In genomic region chr10:91883549-91884542, GRCh38 we compare ENCODE assay signal across 9 cellular contexts. TPM values are rescaled to one million over a fixed set of nuclear protein-coding genes. Genes with fewer than 3 reads are reported as not detected.
DNase-seq lines count a peak whose midpoint lies in the region; ATAC-seq and TF ChIP-seq lines count a peak whose summit lies in the region.
"Had no signal": no experiment of that assay in that cellular context is flagged by ENCODE, and none has a peak within 500 bp of the region (broad histone marks: within the 10 kb centered on the region; RNA-seq: fewer than 3 reads in every experiment).

No MANE protein-coding gene starts in this region.

- no peak overlapping the region for H3K4me3 Mint-ChIP-seq in stimulated activated memory B cell treated with anti-CD40 and anti-IgM and Interleukin-4, amounts not matched to agents 10 μg/mL and 1 μg/mL and 100 μg/mL, for 72 hours
- no peak overlapping the region for H3K4me3 Mint-ChIP-seq in T-cell

- no peak for ATAC-seq in HG02938 (IDR thresholded peaks at IDR 0.05; ENCODE audit: unreplicated experiment)
- no peak for ATAC-seq in stimulated activated memory B cell treated with anti-CD40 and anti-IgM and Interleukin-4, amounts not matched to agents 10 μg/mL and 1 μg/mL and 100 μg/mL, for 72 hours
- no peak for ATAC-seq in T-cell (replicated peaks in 1 of 4)
- ATAC-seq in GM18498 (IDR thresholded peaks at IDR 0.05; ENCODE audit: unreplicated experiment) = no peak

- H3K9me3 Mint-ChIP-seq in stimulated activated memory B cell treated with anti-CD40 and anti-IgM and Interleukin-4, amounts not matched to agents 10 μg/mL and 1 μg/mL and 100 μg/mL, for 72 hours = peaks cover 4% of the 10 kb centered on the region
- H3K9me3 Mint-ChIP-seq in T-cell = peaks cover 0 to 7% (median 3%) of the 10 kb centered on the region in 3 donors

- DNase-seq in choroid plexus epithelial cell (ENCODE audit: low read depth) = peak; percentile 80
- DNase-seq in left kidney (ENCODE audit: low read depth, low spot score) = peak; percentile 82
- peak; percentile 24 for DNase-seq in superior temporal gyrus (ENCODE audit: extremely low spot score)
- no peak for DNase-seq in T-cell
- DNase-seq: cerebellar nuclear complex had no signal

- no peak for TF ChIP-seq EP300 in Ishikawa (IDR thresholded peaks at IDR 0.05; ENCODE audit: borderline replicate concordance)

- CTCF ChIA-PET in T-cell (lab: Charles Lee) = no interaction called here

- TF ChIP-seq CTCF in choroid plexus epithelial cell (conservative IDR thresholded peaks at IDR 0.05; ENCODE audit: low read depth, low read length) = no peak

- H3K27ac Mint-ChIP-seq in stimulated activated memory B cell treated with anti-CD40 and anti-IgM and Interleukin-4, amounts not matched to agents 10 μg/mL and 1 μg/mL and 100 μg/mL, for 72 hours = no peak overlapping the region
- no peak overlapping the region for H3K27ac Mint-ChIP-seq in T-cell

- H3K27me3 Mint-ChIP-seq in stimulated activated memory B cell treated with anti-CD40 and anti-IgM and Interleukin-4, amounts not matched to agents 10 μg/mL and 1 μg/mL and 100 μg/mL, for 72 hours = peaks cover 19% of the 10 kb centered on the region
- no peaks in the 10 kb centered on the region for H3K27me3 Mint-ChIP-seq in T-cell

- POLR2A ChIA-PET in T-cell (lab: Charles Lee) = interaction anchor here in 1 of 2 donors (0.7 kb wide), 1 partner anchor 20 kb away, joined by 5 read pairs; no protein-coding TSS in a partner anchor

- TF ChIP-seq RAD21 in Ishikawa (IDR thresholded peaks at IDR 0.05; ENCODE audit: low read depth) = no peak

- H3K4me1 Mint-ChIP-seq in stimulated activated memory B cell treated with anti-CD40 and anti-IgM and Interleukin-4, amounts not matched to agents 10 μg/mL and 1 μg/mL and 100 μg/mL, for 72 hours = peaks cover 18% of the 10 kb centered on the region
- peaks cover 8 to 10% (median 9%) of the 10 kb centered on the region in 3 donors for H3K4me1 Mint-ChIP-seq in T-cell

- peaks cover 6% of the 10 kb centered on the region for H3K36me3 Mint-ChIP-seq in stimulated activated memory B cell treated with anti-CD40 and anti-IgM and Interleukin-4, amounts not matched to agents 10 μg/mL and 1 μg/mL and 100 μg/mL, for 72 hours
- H3K36me3 Mint-ChIP-seq in T-cell = peaks cover 5% of the 10 kb centered on the region

- no peak overlapping the region for H3K4me3 ChIP-seq in choroid plexus epithelial cell (ENCODE audit: low read depth, low read length)

TF ChIP-seq in Ishikawa, 13 proteins besides CTCF, POLR2A, EP300 and RAD21:
- 0 out of 2 replicates have a peak, but pooled peaks have one; percentile 32 for TF ChIP-seq ZBTB7A (IDR thresholded peaks at IDR 0.05; ENCODE audit: low read depth)
- no peak for TF ChIP-seq CEBPB (IDR thresholded peaks at IDR 0.05)
- TF ChIP-seq TEAD4 (IDR thresholded peaks at IDR 0.05) = 0 out of 2 replicates have a peak, but pooled peaks have one; percentile 8
- TF ChIP-seq FOXM1 (IDR thresholded peaks at IDR 0.05; ENCODE audit: borderline replicate concordance, low read depth) = no peak
- peak; percentile 61 for TF ChIP-seq MAX (IDR thresholded peaks at IDR 0.05)
- no peak for TF ChIP-seq CREB1 (IDR thresholded peaks at IDR 0.05; ENCODE audit: low read depth)
- TF ChIP-seq TAF1 (IDR thresholded peaks at IDR 0.05; ENCODE audit: low read depth) = no peak
- no peak for TF ChIP-seq USF1 (IDR thresholded peaks at IDR 0.05)
- TF ChIP-seq EGR1 (IDR thresholded peaks at IDR 0.05) = no peak
- no peak for TF ChIP-seq YY1 (IDR thresholded peaks at IDR 0.05; ENCODE audit: low read depth)
- no peak for TF ChIP-seq NFIC (IDR thresholded peaks at IDR 0.05)
- no peak for TF ChIP-seq TCF12 (IDR thresholded peaks at IDR 0.05; ENCODE audit: low read depth)
- no peak for TF ChIP-seq REST (IDR thresholded peaks at IDR 0.05; ENCODE audit: low read depth)

RNA-seq across cellular contexts. Expression of gene FGFBP3, which starts 25.4 kb away (rescaled TPM):
- 1 to 10 TPM in 4 of 5 donors, under 1 TPM in 1; 0.98 to 6.7 (median 5.9) TPM for total RNA-seq in T-cell

RNA-seq across cellular contexts. Expression of gene BTAF1, which starts 39.7 kb away (rescaled TPM):
- total RNA-seq in T-cell = 10 to 100 TPM; 61.0 to 81.8 (median 66.5) TPM

Comparison
In these comparisons a context has a peak if more than half of its experiments do, and no peak if none do; other contexts are left out.
1. DNase-seq: peak in choroid plexus epithelial cell (single experiment), left kidney (single experiment) and superior temporal gyrus (single experiment); none in T-cell (0 of 34).